ENCODE assay signal across 1 cellular context in the genomic region with DNA sequence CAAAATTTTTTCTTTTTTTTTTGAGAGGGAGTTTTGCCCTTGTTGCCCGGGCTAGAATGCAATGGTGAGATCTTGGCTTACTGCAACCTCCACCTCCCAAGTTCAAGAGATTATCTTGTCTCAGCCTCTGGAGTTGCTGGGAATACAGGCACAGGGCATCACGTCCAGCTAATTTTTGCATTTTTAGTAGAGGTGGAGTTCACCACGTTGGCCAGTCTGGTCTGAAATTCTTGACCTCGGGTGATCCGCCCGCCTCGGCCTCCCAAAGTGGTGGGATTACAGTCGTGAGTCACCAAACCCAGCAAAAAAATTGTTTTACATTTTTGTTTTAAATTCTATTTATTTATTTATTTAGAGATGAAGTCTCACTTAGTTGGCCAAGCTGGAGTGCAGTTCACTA.
TF ChIP-seq lines count a peak whose summit lies in the region.

No MANE protein-coding gene starts in this region.

TF ChIP-seq in H1, 55 proteins besides CTCF, POLR2A, EP300 and RAD21 (continued from another document):
- TF ChIP-seq, protein P1, sequence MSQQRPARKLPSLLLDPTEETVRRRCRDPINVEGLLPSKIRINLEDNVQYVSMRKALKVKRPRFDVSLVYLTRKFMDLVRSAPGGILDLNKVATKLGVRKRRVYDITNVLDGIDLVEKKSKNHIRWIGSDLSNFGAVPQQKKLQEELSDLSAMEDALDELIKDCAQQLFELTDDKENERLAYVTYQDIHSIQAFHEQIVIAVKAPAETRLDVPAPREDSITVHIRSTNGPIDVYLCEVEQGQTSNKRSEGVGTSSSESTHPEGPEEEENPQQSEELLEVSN (IDR thresholded peaks at IDR 0.05) = no peak
- no peak for TF ChIP-seq GABPA (IDR thresholded peaks at IDR 0.05; ENCODE audit: borderline replicate concordance, insufficient read depth, low read length)
- TF ChIP-seq HDAC6 (IDR thresholded peaks at IDR 0.05; ENCODE audit: low read depth, low read length) = no peak
- no peak for TF ChIP-seq RBBP5 (IDR thresholded peaks at IDR 0.05; ENCODE audit: borderline replicate concordance, low read depth, low read length)
- TF ChIP-seq KDM4A (IDR thresholded peaks at IDR 0.05; ENCODE audit: low read depth, low read length, severe bottlenecking) = no peak
